ENCODE assay signal across 8 cellular contexts in genomic region chr14:50116986-50117385, GRCh38. TPM values are rescaled to one million over a fixed set of nuclear protein-coding genes. Genes with fewer than 3 reads are reported as not detected.
DNase-seq lines count a peak whose midpoint lies in the region; ATAC-seq and TF ChIP-seq lines count a peak whose summit lies in the region.

No MANE protein-coding gene starts in this region.

- peaks cover 31% of the 10 kb centered on the region for H3K36me3 Mint-ChIP-seq in T-helper 2 cell treated with Interferon-gamma antibody and Interleukin-4, amounts not matched to agents 5 μg/mL and 100 μg/mL, for 36 hours (ENCODE audit: low read depth)
- peaks cover 66% of the 10 kb centered on the region for H3K36me3 Mint-ChIP-seq in activated T-helper 17 cell treated with anti-CD3 and anti-CD28 coated beads, Interleukin-2, amount 50 U/mL, for 72 hours (ENCODE audit: low read depth)

- no peak for DNase-seq in T-helper 2 cell treated with Interferon-gamma antibody and Interleukin-4, amounts not matched to agents 5 μg/mL and 100 μg/mL, for 36 hours (ENCODE audit: low spot score)
- no peak for DNase-seq in T-helper 2 cell
- DNase-seq in left lobe of liver (ENCODE audit: low spot score) = no peak
- DNase-seq in testis = no peak
- DNase-seq in AML-193 (lab: John Stamatoyannopoulos, UW) = no peak
- DNase-seq in effector CD8-positive, alpha-beta T cell (lab: John Stamatoyannopoulos, UW) = no peak

- H3K36me3 ChIP-seq in testis (ENCODE audit: low read depth, missing control alignments) = no peaks in the 10 kb centered on the region

- peak overlapping the region; percentile 96 for H3K4me3 Mint-ChIP-seq in T-helper 2 cell treated with Interferon-gamma antibody and Interleukin-4, amounts not matched to agents 5 μg/mL and 100 μg/mL, for 36 hours
- H3K4me3 Mint-ChIP-seq in activated T-helper 17 cell treated with anti-CD3 and anti-CD28 coated beads, Interleukin-2, amount 50 U/mL, for 72 hours = peak overlapping the region; percentile 90

- no peaks in the 10 kb centered on the region for H3K9me3 Mint-ChIP-seq in T-helper 2 cell treated with Interferon-gamma antibody and Interleukin-4, amounts not matched to agents 5 μg/mL and 100 μg/mL, for 36 hours
- no peaks in the 10 kb centered on the region for H3K9me3 Mint-ChIP-seq in activated T-helper 17 cell treated with anti-CD3 and anti-CD28 coated beads, Interleukin-2, amount 50 U/mL, for 72 hours

- peak overlapping the region; percentile 82 to 90 for H3K27ac ChIP-seq in testis

- peaks cover 17% of the 10 kb centered on the region for H3K4me1 Mint-ChIP-seq in T-helper 2 cell treated with Interferon-gamma antibody and Interleukin-4, amounts not matched to agents 5 μg/mL and 100 μg/mL, for 36 hours (ENCODE audit: low read depth)
- peaks cover 10% of the 10 kb centered on the region for H3K4me1 Mint-ChIP-seq in activated T-helper 17 cell treated with anti-CD3 and anti-CD28 coated beads, Interleukin-2, amount 50 U/mL, for 72 hours

- TF ChIP-seq CTCF in testis (IDR thresholded peaks at IDR 0.05) = no peak

- intact Hi-C loops in testis (cut with DNase I; ENCODE audit: low total_unique reads) = no loop called here

- peaks cover 5% of the 10 kb centered on the region for H3K4me1 ChIP-seq in testis

- ATAC-seq in activated T-helper 17 cell treated with anti-CD3 and anti-CD28 coated beads, Interleukin-2, amount 50 U/mL, for 72 hours (replicated peaks) = no peak
- ATAC-seq in left lobe of liver (peak; percentile 41), HG03196 (IDR thresholded peaks at IDR 0.05; ENCODE audit: unreplicated experiment) (no peak)

- peak overlapping the region; percentile 99 for H3K27ac Mint-ChIP-seq in T-helper 2 cell treated with Interferon-gamma antibody and Interleukin-4, amounts not matched to agents 5 μg/mL and 100 μg/mL, for 36 hours
- H3K27ac Mint-ChIP-seq in activated T-helper 17 cell treated with anti-CD3 and anti-CD28 coated beads, Interleukin-2, amount 50 U/mL, for 72 hours = peak overlapping the region; percentile 95

- H3K9me3 ChIP-seq in testis = no peaks in the 10 kb centered on the region

- H3K4me3 ChIP-seq in testis = peak overlapping the region; percentile 64 to 79

- no peaks in the 10 kb centered on the region for H3K27me3 ChIP-seq in testis

- TF ChIP-seq POLR2A in testis (IDR thresholded peaks at IDR 0.05) = no peak

- 14 to 24% methylated on average over 2 of the region's 2 CpGs for WGBS in testis, 2 donors

- H3K27me3 Mint-ChIP-seq in T-helper 2 cell treated with Interferon-gamma antibody and Interleukin-4, amounts not matched to agents 5 μg/mL and 100 μg/mL, for 36 hours (ENCODE audit: low read depth) = no peaks in the 10 kb centered on the region
- H3K27me3 Mint-ChIP-seq in activated T-helper 17 cell treated with anti-CD3 and anti-CD28 coated beads, Interleukin-2, amount 50 U/mL, for 72 hours = no peaks in the 10 kb centered on the region

RNA-seq across cellular contexts. Expression of gene VCPKMT, which starts 0.6 kb away (rescaled TPM):
- total RNA-seq in activated T-helper 17 cell treated with anti-CD3 and anti-CD28 coated beads, Interleukin-2, amount 50 U/mL, for 72 hours = 10 to 100 TPM in 1 of 2 donors, 1 to 10 TPM in 1; 8.2 to 11.4 TPM
- total RNA-seq in left lobe of liver = 3.8 TPM
- 10 to 100 TPM in 1 of 2 donors, 1 to 10 TPM in 1; 8.5 to 10.2 TPM for total RNA-seq in testis
- 14.5 TPM for polyA plus RNA-seq in testis (ENCODE audit: insufficient read depth, low read depth, low replicate concordance)
